ENCODE assay signal across 8 cellular contexts in genomic region chr10:112446055-112446854, GRCh38. TPM values are rescaled to one million over a fixed set of nuclear protein-coding genes. Genes with fewer than 3 reads are reported as not detected.
DNase-seq lines count a peak whose midpoint lies in the region; FAIRE-seq and TF ChIP-seq lines count a peak whose summit lies in the region.

No MANE protein-coding gene starts in this region.

- H3K4me3 ChIP-seq in BLaER1 (peak overlapping the region; percentile 96), HAP-1 (peak overlapping the region; percentile 92), colonic mucosa (peak overlapping the region; percentile 88), mesodermal cell (ENCODE audit: extremely low read depth, insufficient read depth, low read length, poor library complexity, severe bottlenecking) (peak overlapping the region; percentile 87)

- H3K27me3 ChIP-seq in BLaER1 (no peaks in the 10 kb centered on the region), HAP-1 (ENCODE audit: low read depth) (no peaks in the 10 kb centered on the region), colonic mucosa (no peaks in the 10 kb centered on the region)

- peaks cover 52% of the 10 kb centered on the region for H3K36me3 ChIP-seq in BLaER1
- H3K36me3 ChIP-seq in HAP-1 (replicated peaks), result peaks cover 22% of the 10 kb centered on the region
- H3K36me3 ChIP-seq in colonic mucosa, result no peaks in the 10 kb centered on the region
- H3K36me3 ChIP-seq in mesodermal cell (ENCODE audit: control insufficient read depth, insufficient read depth, low read length), result peaks cover 52% of the 10 kb centered on the region

- H3K4me1 ChIP-seq in BLaER1, result peaks cover 38% of the 10 kb centered on the region
- H3K4me1 ChIP-seq in HAP-1, result peaks cover 6% of the 10 kb centered on the region
- H3K4me1 ChIP-seq in colonic mucosa, result peaks cover 6% of the 10 kb centered on the region
- H3K4me1 ChIP-seq in mesodermal cell (ENCODE audit: control insufficient read depth, insufficient read depth, low read length, poor library complexity, severe bottlenecking), result peaks cover 4% of the 10 kb centered on the region

- POLR2A ChIA-PET in RWPE1 (lab: Yijun Ruan, JAX; ENCODE audit: low non-redundant PET), result no interaction called here

- no peak for DNase-seq in HAP-1 (ENCODE audit: low spot score in 2 of 2)
- peak; percentile 26 for DNase-seq in RWPE1 (ENCODE audit: low spot score)
- peak; percentile 33 for DNase-seq in colonic mucosa
- DNase-seq in urothelium cell line (ENCODE audit: low spot score), result peak; percentile 14
- no peak for DNase-seq in NCI-H524 (lab: John Stamatoyannopoulos, UW)
- DNase-seq in activated gamma-delta T cell (lab: John Stamatoyannopoulos, UW), result no peak

- peaks cover 31% of the 10 kb centered on the region; the same call in 1 of the 2 replicates for H4K20me1 ChIP-seq in BLaER1

- no peak for TF ChIP-seq CTCF in RWPE1 (conservative IDR thresholded peaks at IDR 0.05; ENCODE audit: low read depth)
- no peak for TF ChIP-seq CTCF in colonic mucosa (IDR thresholded peaks at IDR 0.05)

- in situ Hi-C loops in HAP-1 (cut with MboI; ENCODE audit: low sequenced_read_pairs), result no loop called here

- FAIRE-seq in urothelium cell line (lab: Jason Lieb, UNC), result no peak

- H3K9me3 ChIP-seq in BLaER1 (no peaks in the 10 kb centered on the region), HAP-1 (no peaks in the 10 kb centered on the region), colonic mucosa (no peaks in the 10 kb centered on the region), mesodermal cell (ENCODE audit: control insufficient read depth, low read length) (no peaks in the 10 kb centered on the region)

- peak overlapping the region; percentile 93 for H3K9ac ChIP-seq in BLaER1
- peak overlapping the region; percentile 92 to 99 for H3K9ac ChIP-seq in colonic mucosa (ENCODE audit: low read depth in 2 of 2, low read length in 2 of 2)

- intact Hi-C loops in colonic mucosa (cut with DNase I), result loop anchor here (10.0 kb wide), 1 partner anchor 261 kb away; the partner anchor contains the start of gene GPAM

- CTCF ChIA-PET in RWPE1 (lab: Yijun Ruan, JAX), result interaction anchor here (0.6 to 2.1 kb wide), 5 partner anchors 11 to 483 kb away, joined by 3 to 7 read pairs (median 4); no protein-coding TSS in a partner anchor

- H3K27ac ChIP-seq in BLaER1 (peak overlapping the region; percentile 96), RWPE1 (peak overlapping the region; percentile 91), colonic mucosa (peak overlapping the region; percentile 58), mesodermal cell (ENCODE audit: low read depth, low read length, severe bottlenecking) (peak overlapping the region; percentile 10)

- 2 to 3% methylated on average over 17 to 19 of the region's 20 CpGs for WGBS in mesodermal cell (ENCODE audit: insufficient coverage in 2 of 2), 2 experiments

- H3K4me2 ChIP-seq in BLaER1, result peak overlapping the region; percentile 94

RNA-seq across cellular contexts. Expression of gene ZDHHC6, which starts 0.5 kb away (rescaled TPM):
- total RNA-seq in colonic mucosa, result 10 to 100 TPM; 37.9 to 50.7 TPM
- polyA plus RNA-seq in mesodermal cell (2013, experiment 1 of 2), result 21.5 TPM
- polyA plus RNA-seq in mesodermal cell (2013, experiment 2 of 2), result 23.4 TPM

RNA-seq across cellular contexts. Expression of gene VTI1A, which starts 0.8 kb away (rescaled TPM):
- 10 to 100 TPM; 34.1 to 38.6 TPM for total RNA-seq in colonic mucosa
- 10.5 TPM for polyA plus RNA-seq in mesodermal cell (2013, experiment 1 of 2)
- 14.1 TPM for polyA plus RNA-seq in mesodermal cell (2013, experiment 2 of 2)

Comparison
In these comparisons a context has a peak if more than half of its experiments do, and no peak if none do; other contexts are left out.
1. H3K27ac ChIP-seq: peak in every context shown above with its lines; median percentile 96 in BLaER1; 91 in RWPE1; 58 in colonic mucosa; 10 in mesodermal cell.
2. DNase-seq: peak in RWPE1 (single experiment), colonic mucosa (single experiment) and urothelium cell line (single experiment); none in HAP-1 (0 of 2), NCI-H524 (0 of 2) and activated gamma-delta T cell (single experiment).
3. Peak in every context shown above with its lines, with median percentiles within 50 percentile points of each other: H3K4me3 ChIP-seq.